22 cellular contexts compared by ENCODE assay signal in the genomic region with DNA sequence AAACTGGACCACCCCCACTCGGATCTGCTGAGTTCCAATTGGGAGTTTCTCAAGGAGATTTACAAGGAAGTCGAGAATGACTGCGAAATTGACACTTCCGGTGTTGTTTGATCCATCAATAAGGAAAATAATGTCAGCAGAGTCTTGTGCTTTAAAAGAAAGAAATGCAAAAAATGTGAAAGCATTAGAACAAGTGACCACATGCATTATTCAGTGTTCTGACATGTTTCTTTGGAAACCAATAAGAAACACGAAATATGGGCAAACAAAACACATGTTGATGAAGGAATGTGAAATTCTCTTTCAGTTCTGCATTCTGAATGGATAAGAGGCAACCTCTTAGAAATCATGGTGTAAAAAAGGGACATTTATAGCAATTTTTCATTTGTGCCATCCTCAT. TPM values are rescaled to one million over a fixed set of nuclear protein-coding genes. Genes with fewer than 3 reads are reported as not detected.
DNase-seq lines count a peak whose midpoint lies in the region; ATAC-seq and TF ChIP-seq lines count a peak whose summit lies in the region.
"Had no signal": no experiment of that assay in that cellular context is flagged by ENCODE, and none has a peak within 500 bp of the region (broad histone marks: within the 10 kb centered on the region; RNA-seq: fewer than 3 reads in every experiment).

No MANE protein-coding gene starts in this region.

- no peak for TF ChIP-seq CTCF in AG04450 (IDR thresholded peaks at IDR 0.05; ENCODE audit: low read depth, low read length)
- no peak for TF ChIP-seq CTCF in smooth muscle cell (IDR thresholded peaks at IDR 0.05; ENCODE audit: borderline replicate concordance, insufficient read depth, poor library complexity, severe bottlenecking)
- TF ChIP-seq CTCF in colonic mucosa (IDR thresholded peaks at IDR 0.05), result no peak

- H3K9ac ChIP-seq in smooth muscle cell (ENCODE audit: low read depth), result no peak overlapping the region
- H3K9ac ChIP-seq in colonic mucosa (ENCODE audit: low read depth in 2 of 2, low read length in 2 of 2), result no peak overlapping the region
- H3K9ac ChIP-seq: BLaER1 treated with 17β-estradiol and CSF1 and Interleukin-3, amounts not matched to agents 10 nM and 100 nM; SK-N-SH had no signal

- H3K4me1 ChIP-seq in smooth muscle cell (ENCODE audit: low read depth) (no peaks in the 10 kb centered on the region), colonic mucosa (no peaks in the 10 kb centered on the region)
- H3K4me1 ChIP-seq: Caco-2 had no signal

- no peak overlapping the region for H3K4me2 ChIP-seq in smooth muscle cell
- H3K4me2 ChIP-seq: BLaER1 treated with 17β-estradiol and CSF1 and Interleukin-3, amounts not matched to agents 10 nM and 100 nM; SK-N-SH had no signal

- H3F3A ChIP-seq in smooth muscle cell (ENCODE audit: low read depth), result peaks cover 86% of the 10 kb centered on the region

- H3K4me3 Mint-ChIP-seq in effector memory CD8-positive, alpha-beta T cell, result no peak overlapping the region
- H3K4me3 Mint-ChIP-seq: CD4-positive, alpha-beta memory T cell had no signal

- H3K27me3 ChIP-seq in AG04450 (ENCODE audit: control insufficient read depth, insufficient read depth, low read length), result no peaks in the 10 kb centered on the region
- no peaks in the 10 kb centered on the region for H3K27me3 ChIP-seq in smooth muscle cell (ENCODE audit: low read depth)
- no peaks in the 10 kb centered on the region for H3K27me3 ChIP-seq in colonic mucosa
- H3K27me3 ChIP-seq: BLaER1 treated with 17β-estradiol and CSF1 and Interleukin-3, amounts not matched to agents 10 nM and 100 nM had no signal

- POLR2A ChIA-PET in AG04450 (lab: Yijun Ruan, JAX), result no interaction called here

- DNase-seq in AG04450 (ENCODE audit: low read depth, low spot score), result no peak
- peak; percentile 41 for DNase-seq in MV-4-11 (lab: John Stamatoyannopoulos, UW)
- peak; percentile 44 for DNase-seq in fibroblast of peridontal ligament (ENCODE audit: extremely low read depth)
- DNase-seq in smooth muscle cell (lab: John Stamatoyannopoulos, UW; ENCODE audit: unreplicated experiment), result no peak
- no peak for DNase-seq in effector memory CD8-positive, alpha-beta T cell
- no peak for DNase-seq in colonic mucosa
- DNase-seq: Caco-2; CD4-positive, alpha-beta memory T cell; DND-41; NCI-H1105 treated with DMSO at 0.1 percent for 48 hours; NCI-H2081; NCI-H2171; NCI-H345; NCI-H524 treated with DMSO at 0.1 percent for 48 hours; NCI-H82; SIG-M5; SK-N-SH had no signal

- no peaks in the 10 kb centered on the region for H3K9me3 ChIP-seq in AG04450 (ENCODE audit: control insufficient read depth, insufficient read depth, low read length)
- no peaks in the 10 kb centered on the region for H3K9me3 ChIP-seq in smooth muscle cell (replicated peaks; ENCODE audit: low read depth)
- no peaks in the 10 kb centered on the region for H3K9me3 ChIP-seq in colonic mucosa
- H3K9me3 ChIP-seq: Caco-2, SK-N-SH had no signal

- H4K20me1 ChIP-seq in smooth muscle cell (ENCODE audit: low read depth), result peaks cover 100% of the 10 kb centered on the region
- H4K20me1 ChIP-seq: BLaER1 treated with 17β-estradiol and CSF1 and Interleukin-3, amounts not matched to agents 10 nM and 100 nM had no signal

- 96% methylated on average over 5 of the region's 5 CpGs for WGBS in smooth muscle cell (ENCODE audit: low lambda C conversion rate)

- no peaks in the 10 kb centered on the region for H3K36me3 Mint-ChIP-seq in effector memory CD8-positive, alpha-beta T cell (ENCODE audit: insufficient read depth)
- H3K36me3 Mint-ChIP-seq: CD4-positive, alpha-beta memory T cell; IgD-negative memory B cell had no signal

- H3K27ac ChIP-seq in AG04450 (ENCODE audit: low read depth, low read length) (peak overlapping the region; percentile 39), smooth muscle cell (ENCODE audit: low read depth) (peak overlapping the region; percentile 86), colonic mucosa (no peak overlapping the region)
- H3K27ac ChIP-seq: BLaER1 treated with 17β-estradiol and CSF1 and Interleukin-3, amounts not matched to agents 10 nM and 100 nM had no signal

- intact Hi-C loops in colonic mucosa (cut with DNase I), result no loop called here

- no peaks in the 10 kb centered on the region for H3K4me1 Mint-ChIP-seq in effector memory CD8-positive, alpha-beta T cell (ENCODE audit: low read depth in 2 of 2)
- H3K4me1 Mint-ChIP-seq: CD4-positive, alpha-beta memory T cell; IgD-negative memory B cell had no signal

- CTCF ChIA-PET in AG04450 (lab: Charles Lee), result interaction anchor here (1.7 kb wide), 1 partner anchor 34 kb away, joined by 6 read pairs; no protein-coding TSS in a partner anchor

- H3K9me3 Mint-ChIP-seq in effector memory CD8-positive, alpha-beta T cell, result no peaks in the 10 kb centered on the region
- H3K9me3 Mint-ChIP-seq: CD4-positive, alpha-beta memory T cell; IgD-negative memory B cell had no signal

- no peak for ATAC-seq in effector memory CD8-positive, alpha-beta T cell (replicated peaks)
- ATAC-seq in HG03196 (IDR thresholded peaks at IDR 0.05; ENCODE audit: unreplicated experiment), result no peak
- ATAC-seq: HCT116, Panc1 had no signal

- H3K4me3 ChIP-seq in AG04450 (ENCODE audit: low read depth, low read length) (no peak overlapping the region), smooth muscle cell (no peak overlapping the region), colonic mucosa (no peak overlapping the region)
- H3K4me3 ChIP-seq: BLaER1 treated with 17β-estradiol and CSF1 and Interleukin-3, amounts not matched to agents 10 nM and 100 nM had no signal

- no peak overlapping the region for H2AFZ ChIP-seq in smooth muscle cell (ENCODE audit: low read depth)

- H3K36me3 ChIP-seq in smooth muscle cell (ENCODE audit: low read depth) (peaks cover 19% of the 10 kb centered on the region), colonic mucosa (no peaks in the 10 kb centered on the region)
- H3K36me3 ChIP-seq: BLaER1 treated with 17β-estradiol and CSF1 and Interleukin-3, amounts not matched to agents 10 nM and 100 nM had no signal

- H3K27me3 Mint-ChIP-seq in effector memory CD8-positive, alpha-beta T cell, result peaks cover 14 to 24% of the 10 kb centered on the region in 2 donors

- H3K79me2 ChIP-seq in smooth muscle cell (ENCODE audit: low read depth), result peaks cover 100% of the 10 kb centered on the region

- no peak overlapping the region for H3K27ac Mint-ChIP-seq in effector memory CD8-positive, alpha-beta T cell
- H3K27ac Mint-ChIP-seq: CD4-positive, alpha-beta memory T cell; IgD-negative memory B cell had no signal

RNA-seq across cellular contexts. Expression of a gene that starts 25.9 kb away (rescaled TPM):
- 1,384 and 2,107 TPM in 2 replicates for polyA plus RNA-seq in AG04450 (2011; rRNA removed)
- polyA minus RNA-seq in AG04450 (2011; rRNA and poly(A)+ RNA removed), result 2,516 and 3,153 TPM in 2 replicates
- 1,708 and 1,938 TPM in 2 replicates for total RNA-seq in smooth muscle cell
- polyA plus RNA-seq in smooth muscle cell, result 643 and 888 TPM in 2 replicates
- total RNA-seq in colonic mucosa, result 10 to 100 TPM; 28.4 to 80.9 TPM
- polyA plus RNA-seq: IgD-negative memory B cell had no signal

Comparison
In these comparisons a context has a peak if more than half of its experiments do, and no peak if none do; other contexts are left out.
1. DNase-seq: peak in MV-4-11 (single experiment) and fibroblast of peridontal ligament (single experiment); none in AG04450 (single experiment), smooth muscle cell (single experiment), effector memory CD8-positive, alpha-beta T cell (0 of 3) and colonic mucosa (single experiment).
2. RNA of a gene that starts 25.9 kb away (total RNA-seq): 1,708 to 1,938 TPM in smooth muscle cell; 28.4 to 80.9 TPM in colonic mucosa; every median in the first group is over 10 times any median in the second.